In genomic region chr17:14168582-14168981, GRCh38 we compare ENCODE assay signal across 33 cellular contexts.
DNase-seq lines count a peak whose midpoint lies in the region; ATAC-seq and TF ChIP-seq lines count a peak whose summit lies in the region.
"Had no signal": no experiment of that assay in that cellular context is flagged by ENCODE, and none has a peak within 500 bp of the region (broad histone marks: within the 10 kb centered on the region; RNA-seq: fewer than 3 reads in every experiment).

No MANE protein-coding gene starts in this region.

- H3K4me3 ChIP-seq in HEK293 (ENCODE audit: low read depth, low read length) (no peak overlapping the region), endodermal cell (ENCODE audit: low read length) (peak overlapping the region; percentile 45), brain microvascular endothelial cell (ENCODE audit: low read depth, low read length) (no peak overlapping the region)
- H3K4me3 ChIP-seq: A549, BLaER1 had no signal

- H3K4me3 Mint-ChIP-seq in endodermal cell (no peak overlapping the region), endothelial cell (ENCODE audit: unreplicated experiment) (peak overlapping the region; percentile 63)
- H3K4me3 Mint-ChIP-seq: B cell; CD14-positive monocyte; CD4-positive, alpha-beta memory T cell; CD4-positive, alpha-beta T cell; CD8-positive, alpha-beta memory T cell; CD8-positive, alpha-beta T cell had no signal

- in situ Hi-C loops in brain microvascular endothelial cell (cut with HindIII; ENCODE audit: low pct_ligation_motif_present, low sequenced_read_pairs): no loop called here

- H3K27me3 ChIP-seq in endodermal cell (ENCODE audit: control insufficient read depth, insufficient read depth, low read length, poor library complexity, severe bottlenecking) (no peaks in the 10 kb centered on the region), brain microvascular endothelial cell (replicated peaks) (no peaks in the 10 kb centered on the region)
- H3K27me3 ChIP-seq: BE2C; BLaER1; BLaER1 treated with 17β-estradiol and CSF1 and Interleukin-3, amounts not matched to agents 10 nM and 100 nM had no signal

- H3K9me3 ChIP-seq in HEK293 (ENCODE audit: control insufficient read depth, insufficient read depth, low read depth, low read length): no peaks in the 10 kb centered on the region
- peaks cover 31% of the 10 kb centered on the region for H3K9me3 ChIP-seq in endodermal cell (ENCODE audit: control insufficient read depth, low read length)
- H3K9me3 ChIP-seq: BE2C, Caco-2 had no signal

- H3K36me3 ChIP-seq in HEK293 (ENCODE audit: control insufficient read depth in 2 of 2, insufficient read depth in 1 of 2, low read length in 2 of 2): no peaks in the 10 kb centered on the region
- peaks cover 15% of the 10 kb centered on the region for H3K36me3 ChIP-seq in endodermal cell (ENCODE audit: control insufficient read depth, insufficient read depth, low read length)
- no peaks in the 10 kb centered on the region for H3K36me3 ChIP-seq in brain microvascular endothelial cell (replicated peaks)
- H3K36me3 ChIP-seq: BE2C had no signal

- DNase-seq in endodermal cell (no peak), endothelial cell (ENCODE audit: low spot score) (no peak), NCI-H1436 (lab: John Stamatoyannopoulos, UW) (no peak), brain microvascular endothelial cell (no peak)
- DNase-seq: 8988T; ACHN; AML-193; BE2C; C1 segment of cervical spinal cord; Caco-2; Calu3; CD4-positive, alpha-beta memory T cell; CD4-positive, alpha-beta T cell; CD4-positive, CD25-positive, alpha-beta regulatory T cell; CD8-positive, alpha-beta memory T cell; CD8-positive, alpha-beta T cell; COR-L47; DMS 273 treated with DMSO at 0.1 percent for 48 hours; DMS153; DMS53; DMS79; DMS79 treated with DMSO at 0.1 percent for 48 hours; DND-41; EL had no signal

- ATAC-seq in GM21723 (IDR thresholded peaks at IDR 0.05; ENCODE audit: unreplicated experiment): no peak
- ATAC-seq: A549; CD8-positive, alpha-beta T cell had no signal

- H3K27me3 Mint-ChIP-seq in endodermal cell (ENCODE audit: insufficient read depth) (no peaks in the 10 kb centered on the region), endothelial cell (ENCODE audit: unreplicated experiment) (no peaks in the 10 kb centered on the region)
- H3K27me3 Mint-ChIP-seq: B cell; CD4-positive, alpha-beta memory T cell; CD4-positive, alpha-beta T cell; CD4-positive, CD25-positive, alpha-beta regulatory T cell; CD8-positive, alpha-beta memory T cell had no signal

- POLR2A ChIA-PET in HEK293 (lab: Yijun Ruan, JAX): no interaction called here

- no peak for TF ChIP-seq CTCF in HEK293 (tag by site-specific recombination; IDR thresholded peaks at IDR 0.05)
- TF ChIP-seq CTCF in endodermal cell (conservative IDR thresholded peaks at IDR 0.05): no peak
- TF ChIP-seq CTCF in endothelial cell (IDR thresholded peaks at IDR 0.05; ENCODE audit: unreplicated experiment): no peak
- TF ChIP-seq CTCF in brain microvascular endothelial cell (IDR thresholded peaks at IDR 0.05; ENCODE audit: low read depth, low read length, missing control alignments): no peak

- peaks cover 27% of the 10 kb centered on the region for H3K36me3 Mint-ChIP-seq in endodermal cell (ENCODE audit: low read depth)
- H3K36me3 Mint-ChIP-seq in endothelial cell (ENCODE audit: low read depth, unreplicated experiment): peaks cover 20% of the 10 kb centered on the region

- H3K27ac ChIP-seq in HEK293 (ENCODE audit: extremely low read depth, low read depth, low read length): no peak overlapping the region
- H3K27ac ChIP-seq in endodermal cell (ENCODE audit: low read depth, low read length): no peak overlapping the region
- H3K27ac ChIP-seq in brain microvascular endothelial cell: no peak overlapping the region
- H3K27ac ChIP-seq: 22Rv1; A549; BLaER1; BLaER1 treated with 17β-estradiol and CSF1 and Interleukin-3, amounts not matched to agents 10 nM and 100 nM; C4-2B had no signal

- H3K27ac Mint-ChIP-seq in endodermal cell (no peak overlapping the region), endothelial cell (ENCODE audit: unreplicated experiment) (no peak overlapping the region)
- H3K27ac Mint-ChIP-seq: B cell; CD14-positive monocyte; CD4-positive, alpha-beta T cell; CD8-positive, alpha-beta memory T cell; CD8-positive, alpha-beta T cell had no signal

- H3K9me3 Mint-ChIP-seq in endodermal cell (peaks cover 33% of the 10 kb centered on the region), endothelial cell (ENCODE audit: unreplicated experiment) (peaks cover 7% of the 10 kb centered on the region)

- 90 to 96% methylated on average over 1 to 3 of the region's 3 CpGs for WGBS in endodermal cell (ENCODE audit: insufficient coverage in 1 of 2, insufficient read length in 1 of 2), 2 experiments

- H3K4me1 Mint-ChIP-seq in endodermal cell: peaks cover 10% of the 10 kb centered on the region
- no peaks in the 10 kb centered on the region for H3K4me1 Mint-ChIP-seq in endothelial cell (ENCODE audit: unreplicated experiment)
- H3K4me1 Mint-ChIP-seq: B cell, CD14-positive monocyte had no signal

- no peaks in the 10 kb centered on the region for H3K4me1 ChIP-seq in HEK293 (ENCODE audit: control insufficient read depth, insufficient read depth, low read length)
- peaks cover 8% of the 10 kb centered on the region for H3K4me1 ChIP-seq in endodermal cell (ENCODE audit: control insufficient read depth, insufficient read depth, low read length)
- H3K4me1 ChIP-seq: A549; BE2C; BLaER1; BLaER1 treated with 17β-estradiol and CSF1 and Interleukin-3, amounts not matched to agents 10 nM and 100 nM; Caco-2 had no signal

- CTCF ChIA-PET in HEK293 (lab: Yijun Ruan, JAX): no interaction called here

- no peak overlapping the region for H3K9ac ChIP-seq in endodermal cell (ENCODE audit: extremely low read depth, low read length, poor library complexity, severe bottlenecking)
- H3K9ac ChIP-seq: BLaER1; BLaER1 treated with 17β-estradiol and CSF1 and Interleukin-3, amounts not matched to agents 10 nM and 100 nM had no signal

TF ChIP-seq in HEK293, 187 proteins besides CTCF, POLR2A, EP300 and RAD21:
- peak; percentile 73 for TF ChIP-seq ZNF585B (tag by site-specific recombination; IDR thresholded peaks at IDR 0.05)
- no peak for TF ChIP-seq PBX3 (CRISPR knock-in tag; IDR thresholded peaks at IDR 0.05)
